Comparison of ENCODE assay signal across 8 cellular contexts in genomic region chr1:33349081-33349759, GRCh38. TPM values are rescaled to one million over a fixed set of nuclear protein-coding genes. Genes with fewer than 3 reads are reported as not detected.
DNase-seq lines count a peak whose midpoint lies in the region; ATAC-seq and TF ChIP-seq lines count a peak whose summit lies in the region.

No MANE protein-coding gene starts in this region.

- ATAC-seq in GM19351 (IDR thresholded peaks at IDR 0.05; ENCODE audit: unreplicated experiment) (peak; percentile 23), HG03442 (IDR thresholded peaks at IDR 0.05; ENCODE audit: unreplicated experiment) (peak; percentile 24)

- H3K36me3 Mint-ChIP-seq in CD14-positive monocyte (peaks cover 35 to 37% of the 10 kb centered on the region in 2 donors), MCF 10A (ENCODE audit: insufficient read depth, unreplicated experiment) (peaks cover 38% of the 10 kb centered on the region)

- H3K4me1 Mint-ChIP-seq in CD14-positive monocyte (peaks cover 53% of the 10 kb centered on the region), MCF 10A (ENCODE audit: insufficient read depth, unreplicated experiment) (peaks cover 27% of the 10 kb centered on the region)

- CTCF ChIA-PET in MCF 10A (lab: Yijun Ruan, JAX), result interaction anchor here (0.6 to 1.4 kb wide), 2 partner anchors 55 to 119 kb away, joined by 3 to 8 read pairs; no protein-coding TSS in a partner anchor

- intact Hi-C loops in CD14-positive monocyte (cut with micrococcal nuclease) (loop anchor here in 1 of 2 donors (2.0 kb wide), 1 partner anchor 14 kb away; no protein-coding TSS in a partner anchor), MCF 10A (cut with micrococcal nuclease) (loop anchor here (2.0 kb wide), 1 partner anchor 20 kb away; no protein-coding TSS in a partner anchor)

- DNase-seq in CD14-positive monocyte (ENCODE audit: low spot score), result no peak
- peak; percentile 36 for DNase-seq in T-helper 9 cell
- no peak for DNase-seq in MCF 10A (ENCODE audit: unreplicated experiment)
- peak; percentile 31 to 33 for DNase-seq in stimulated activated CD4-positive, alpha-beta T cell treated with anti-CD3 and anti-CD28 coated beads, Interleukin-2, amount 100 ng/mL, for 48 hours
- DNase-seq in MV-4-11 (lab: John Stamatoyannopoulos, UW), result no peak

- H3K4me3 Mint-ChIP-seq in CD14-positive monocyte, result peak overlapping the region; percentile 96
- peak overlapping the region; percentile 85 for H3K4me3 Mint-ChIP-seq in MCF 10A (ENCODE audit: unreplicated experiment)

- TF ChIP-seq CTCF in CD14-positive monocyte (IDR thresholded peaks at IDR 0.05) (no peak), MCF 10A (IDR thresholded peaks at IDR 0.05; ENCODE audit: unreplicated experiment) (no peak)

- H3K27me3 ChIP-seq in layer of hippocampus (ENCODE audit: control insufficient read depth, insufficient read depth, low read length), result no peaks in the 10 kb centered on the region

- POLR2A ChIA-PET in MCF 10A (lab: Yijun Ruan, JAX), result interaction anchor here (1.0 to 6.4 kb wide), 16 partner anchors 8 to 222 kb away, joined by 3 to 133 read pairs (median 7); partner anchors contain the start of gene PHC2

- BruUV-seq in MCF 10A (replicated peaks; lab: Mats Ljungman, UMichigan), result no TSS peak

- H3K9me3 Mint-ChIP-seq in CD14-positive monocyte (no peaks in the 10 kb centered on the region), MCF 10A (ENCODE audit: unreplicated experiment) (no peaks in the 10 kb centered on the region)

- H3K27ac Mint-ChIP-seq in CD14-positive monocyte (peak overlapping the region; percentile 73 to 96 (median 88)), MCF 10A (ENCODE audit: low read depth, unreplicated experiment) (peak overlapping the region; percentile 95)

- H3K27me3 Mint-ChIP-seq in CD14-positive monocyte (ENCODE audit: low read depth in 3 of 3) (peaks cover 0 to 6% (median 2%) of the 10 kb centered on the region in 3 donors), MCF 10A (ENCODE audit: insufficient read depth, unreplicated experiment) (no peaks in the 10 kb centered on the region)

- peak overlapping the region; percentile 90 for H3K27ac ChIP-seq in layer of hippocampus (ENCODE audit: low read depth, low read length)

RNA-seq across cellular contexts. Expression of gene A3GALT2, which starts 28.3 kb away (rescaled TPM):
- polyA plus RNA-seq in CD14-positive monocyte, result not detected
- total RNA-seq in MCF 10A (2022), result 0.32 TPM in 1 of 2 replicates, not detected in the other

Comparison
In these comparisons a context has a peak if more than half of its experiments do, and no peak if none do; other contexts are left out.
1. DNase-seq: peak in T-helper 9 cell (single experiment) and stimulated activated CD4-positive, alpha-beta T cell treated with anti-CD3 and anti-CD28 coated beads, Interleukin-2, amount 100 ng/mL, for 48 hours (2 of 2); none in CD14-positive monocyte (single experiment), MCF 10A (single experiment) and MV-4-11 (single experiment).